In genomic region chr3:115146032-115146417, GRCh38 we compare ENCODE assay signal across 8 cellular contexts. TPM values are rescaled to one million over a fixed set of nuclear protein-coding genes. Genes with fewer than 3 reads are reported as not detected.
DNase-seq lines count a peak whose midpoint lies in the region; ATAC-seq and TF ChIP-seq lines count a peak whose summit lies in the region.

No MANE protein-coding gene starts in this region.

- peak overlapping the region; percentile 92 for H2AFZ ChIP-seq in Loucy (ENCODE audit: low read length)

- H4K20me1 ChIP-seq in Loucy (ENCODE audit: insufficient read depth, low read length, poor library complexity, severe bottlenecking) = peaks cover 15% of the 10 kb centered on the region

- 0 to 1% (median 0%) methylated on average over 9 of the region's 9 CpGs for WGBS in psoas muscle, 3 donors

- H3K27me3 ChIP-seq in Loucy (ENCODE audit: insufficient read depth, low read length, poor library complexity, severe bottlenecking) (no peaks in the 10 kb centered on the region), right atrium auricular region (no peaks in the 10 kb centered on the region), psoas muscle (ENCODE audit: insufficient read depth in 3 of 3, low read length in 2 of 3) (no peaks in the 10 kb centered on the region)

- peak overlapping the region; percentile 98 for H3K9ac ChIP-seq in Loucy (ENCODE audit: low read depth, low read length, poor library complexity, severe bottlenecking)

- peak overlapping the region; percentile 80 for H3K4me2 ChIP-seq in Loucy (ENCODE audit: low read depth, low read length, poor library complexity, severe bottlenecking)

- TF ChIP-seq CTCF in Loucy (conservative IDR thresholded peaks at IDR 0.05; ENCODE audit: low read length) = no peak
- TF ChIP-seq CTCF in right atrium auricular region (IDR thresholded peaks at IDR 0.05) = no peak
- no peak for TF ChIP-seq CTCF in psoas muscle (IDR thresholded peaks at IDR 0.05)

- no peaks in the 10 kb centered on the region for H3K36me3 ChIP-seq in Loucy (ENCODE audit: insufficient read depth, low read length)
- no peaks in the 10 kb centered on the region for H3K36me3 ChIP-seq in right atrium auricular region
- H3K36me3 ChIP-seq in psoas muscle (ENCODE audit: insufficient read depth in 1 of 2, low read depth in 1 of 2) = no peaks in the 10 kb centered on the region

- H3K4me3 ChIP-seq in Loucy (ENCODE audit: low read length, poor library complexity, severe bottlenecking) = peak overlapping the region; percentile 98
- H3K4me3 ChIP-seq in right atrium auricular region = peak overlapping the region; percentile 88 to 100
- H3K4me3 ChIP-seq in psoas muscle = peak overlapping the region; percentile 79

- intact Hi-C loops in psoas muscle (cut with DNase I) = loop anchor here in 1 of 2 donors (10.0 kb wide), 1 partner anchor 521 kb away; no protein-coding TSS in a partner anchor

- in situ Hi-C loops in SK-MEL-5 (cut with HindIII; ENCODE audit: low pct_unique_long_range_greater_than_20kb, low sequenced_read_pairs) = no loop called here

- peak in 3 of 4 donors; percentile 29 to 47 (median 37) for ATAC-seq in psoas muscle
- no peak for ATAC-seq in HG03175 (IDR thresholded peaks at IDR 0.05; ENCODE audit: unreplicated experiment)
- no peak for ATAC-seq in GM19035 (IDR thresholded peaks at IDR 0.05; ENCODE audit: unreplicated experiment)

- H3K4me1 ChIP-seq in Loucy (ENCODE audit: insufficient read depth, low read length, poor library complexity, severe bottlenecking) = peaks cover 44% of the 10 kb centered on the region
- H3K4me1 ChIP-seq in right atrium auricular region = peaks cover 0 to 24% of the 10 kb centered on the region in 2 donors
- peaks cover 42% of the 10 kb centered on the region for H3K4me1 ChIP-seq in psoas muscle

- no peaks in the 10 kb centered on the region for H3K9me2 ChIP-seq in Loucy (replicated peaks; ENCODE audit: low read depth, low read length)

- H3K9me3 ChIP-seq in Loucy (ENCODE audit: insufficient read depth, low read depth, low read length) = no peaks in the 10 kb centered on the region
- no peaks in the 10 kb centered on the region for H3K9me3 ChIP-seq in right atrium auricular region
- H3K9me3 ChIP-seq in psoas muscle = no peaks in the 10 kb centered on the region

- H3F3A ChIP-seq in Loucy (ENCODE audit: low read depth) = no peaks in the 10 kb centered on the region

- H3K79me2 ChIP-seq in Loucy (ENCODE audit: insufficient read depth, low read length) = peaks cover 46% of the 10 kb centered on the region

- peak overlapping the region; percentile 92 for H3K27ac ChIP-seq in angular gyrus (ENCODE audit: low read depth, low read length)
- H3K27ac ChIP-seq in right atrium auricular region = peak overlapping the region; percentile 99
- H3K27ac ChIP-seq in psoas muscle = peak overlapping the region; percentile 96

- peak; percentile 72 for DNase-seq in EL
- peak; percentile 84 for DNase-seq in SK-MEL-5 (ENCODE audit: low read depth, low spot score)
- peak; percentile 65 for DNase-seq in right atrium auricular region (ENCODE audit: low spot score)
- peak; percentile 22 to 58 for DNase-seq in psoas muscle

RNA-seq across cellular contexts. Expression of gene ZBTB20, which starts 1.1 kb away (rescaled TPM):
- 2.9 and 4.2 TPM in 2 replicates for total RNA-seq in SK-MEL-5 (2014; rRNA removed; shearing (Covaris generic))
- polyA plus RNA-seq in SK-MEL-5 (2015; cell fraction: cytosol; rRNA removed) = 1.5 and 1.9 TPM in 2 replicates
- 0.39 and 0.73 TPM in 2 replicates for polyA plus RNA-seq in SK-MEL-5 (2015; cell fraction: nucleus; rRNA removed)
- total RNA-seq in right atrium auricular region (10 to 100 TPM; 84.6 to 90.8 TPM), psoas muscle (10 to 100 TPM; 41.7 to 74.9 (median 57.4) TPM)
- 1 to 10 TPM in 1 of 3 donors, under 1 TPM in 2; 0.40 to 3.4 (median 0.66) TPM for polyA plus RNA-seq in psoas muscle

Comparison
In these comparisons a context has a peak if more than half of its experiments do, and no peak if none do; other contexts are left out.
1. ATAC-seq: peak in psoas muscle (3 of 4); none in HG03175 (single experiment) and GM19035 (single experiment).
2. Peak in every context shown above with its lines, with median percentiles within 50 percentile points of each other: DNase-seq, H3K4me3 ChIP-seq and H3K27ac ChIP-seq.